ENCODE assay signal across 9 cellular contexts in the genomic region with DNA sequence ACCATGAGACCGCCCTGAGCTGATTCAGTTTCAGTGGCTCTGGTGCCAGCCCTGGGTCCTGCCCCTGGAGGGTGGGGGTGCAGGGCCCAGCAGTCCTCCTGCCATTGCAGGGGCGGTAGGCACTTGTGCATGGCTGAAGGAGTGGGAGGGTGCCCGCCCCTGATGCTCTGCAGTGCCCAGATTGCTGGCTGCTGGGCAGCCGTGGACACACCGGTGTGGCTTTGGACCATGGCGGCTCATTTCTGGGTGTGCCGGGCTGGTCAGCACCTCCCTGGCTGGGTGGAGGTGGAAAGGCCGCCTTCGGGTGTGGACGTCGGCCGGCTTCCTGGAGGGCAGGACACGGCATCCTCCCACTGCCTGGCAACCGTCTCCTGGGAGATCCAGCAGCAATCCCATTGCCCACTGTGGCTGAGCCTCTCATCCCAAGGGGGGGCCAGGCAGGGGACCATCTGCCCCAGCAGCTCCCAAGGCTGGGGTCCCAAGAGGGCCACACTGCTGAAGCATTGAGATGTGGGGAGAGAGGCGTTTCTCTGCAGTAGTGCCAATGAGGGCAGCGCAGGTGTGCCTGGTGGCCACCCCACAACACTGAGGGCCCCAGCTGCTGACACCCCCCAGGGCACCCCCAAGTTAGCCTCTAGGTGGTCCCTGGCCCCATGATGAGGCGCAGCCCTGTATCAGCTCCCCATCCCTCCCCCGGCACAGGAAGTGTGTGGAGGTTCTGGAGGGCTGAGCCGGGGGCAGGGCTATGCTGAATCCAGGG. TPM values are rescaled to one million over a fixed set of nuclear protein-coding genes. Genes with fewer than 3 reads are reported as not detected.
DNase-seq lines count a peak whose midpoint lies in the region; ATAC-seq and TF ChIP-seq lines count a peak whose summit lies in the region.
"Had no signal": no experiment of that assay in that cellular context is flagged by ENCODE, and none has a peak within 500 bp of the region (broad histone marks: within the 10 kb centered on the region; RNA-seq: fewer than 3 reads in every experiment).

No MANE protein-coding gene starts in this region.

- TF ChIP-seq EP300 in sigmoid colon (IDR thresholded peaks at IDR 0.05): no peak

- peaks cover 0 to 22% (median 14%) of the 10 kb centered on the region in 4 donors for H3K36me3 ChIP-seq in sigmoid colon

- no peak for DNase-seq in activated CD4-positive, alpha-beta T cell treated with anti-CD3 and anti-CD28 coated beads for 36 hours
- no peak for DNase-seq in activated CD4-positive, alpha-beta T cell treated with anti-CD3 and anti-CD28 coated beads, Interleukin-2, amount 50 U/mL, for 48 hours
- DNase-seq in activated naive CD4-positive, alpha-beta T cell treated with anti-CD3 and anti-CD28 coated beads, Interleukin-2, amount 50 U/mL, for 72 hours (ENCODE audit: low spot score in 2 of 2): no peak
- DNase-seq in sigmoid colon (peak; percentile 71), iPS-NIHi7 (ENCODE audit: extremely low spot score) (no peak)
- DNase-seq: foreskin fibroblast had no signal

- intact Hi-C loops in activated CD4-positive, alpha-beta T cell treated with anti-CD3 and anti-CD28 coated beads for 36 hours (cut with DNase I, micrococcal nuclease): no loop called here
- intact Hi-C loops in sigmoid colon (cut with DNase I): no loop called here

- CTCF ChIA-PET in activated CD4-positive, alpha-beta T cell treated with anti-CD3 and anti-CD28 coated beads for 36 hours (lab: Charles Lee): interaction anchor here (0.6 to 1.9 kb wide), 5 partner anchors 10 to 531 kb away, joined by 3 to 5 read pairs (median 3); no protein-coding TSS in a partner anchor

- no peaks in the 10 kb centered on the region for H3K27me3 Mint-ChIP-seq in activated CD4-positive, alpha-beta T cell treated with anti-CD3 and anti-CD28 coated beads for 36 hours

- peaks cover 0 to 42% (median 33%) of the 10 kb centered on the region in 4 donors for H3K4me1 ChIP-seq in sigmoid colon

- no peak overlapping the region for H3K4me3 ChIP-seq in sigmoid colon

- H3K27ac ChIP-seq in sigmoid colon: peak overlapping the region in 1 of 4 donors; percentile 8

- peaks cover 15% of the 10 kb centered on the region for H3K4me1 Mint-ChIP-seq in activated CD4-positive, alpha-beta T cell treated with anti-CD3 and anti-CD28 coated beads for 36 hours

- peak; percentile 63 for ATAC-seq in activated CD4-positive, alpha-beta T cell treated with anti-CD3 and anti-CD28 coated beads for 36 hours
- ATAC-seq in HG02943 (IDR thresholded peaks at IDR 0.05; ENCODE audit: low read depth, unreplicated experiment) (peak; percentile 31), HG03039 (IDR thresholded peaks at IDR 0.05; ENCODE audit: unreplicated experiment) (no peak), HG03565 (IDR thresholded peaks at IDR 0.05; ENCODE audit: unreplicated experiment) (no peak)
- peak; percentile 16 to 56 for ATAC-seq in activated naive CD4-positive, alpha-beta T cell treated with anti-CD3 and anti-CD28 coated beads, Interleukin-2, amount 50 U/mL, for 72 hours

- no peaks in the 10 kb centered on the region for H3K9me3 ChIP-seq in sigmoid colon

- no peak for TF ChIP-seq CTCF in sigmoid colon (IDR thresholded peaks at IDR 0.05)

- H3K27ac Mint-ChIP-seq in activated CD4-positive, alpha-beta T cell treated with anti-CD3 and anti-CD28 coated beads for 36 hours: peak overlapping the region; percentile 58
- peak overlapping the region; percentile 38 to 65 for H3K27ac Mint-ChIP-seq in activated naive CD4-positive, alpha-beta T cell treated with anti-CD3 and anti-CD28 coated beads, Interleukin-2, amount 50 U/mL, for 72 hours

- no peaks in the 10 kb centered on the region for H3K36me3 Mint-ChIP-seq in activated CD4-positive, alpha-beta T cell treated with anti-CD3 and anti-CD28 coated beads for 36 hours (ENCODE audit: low read depth)
- H3K36me3 Mint-ChIP-seq in activated naive CD4-positive, alpha-beta T cell treated with anti-CD3 and anti-CD28 coated beads, Interleukin-2, amount 50 U/mL, for 72 hours: no peaks in the 10 kb centered on the region

- H3K27me3 ChIP-seq in sigmoid colon: no peaks in the 10 kb centered on the region

- POLR2A ChIA-PET in activated CD4-positive, alpha-beta T cell treated with anti-CD3 and anti-CD28 coated beads for 36 hours (lab: Charles Lee): no interaction called here

- H3K9me3 Mint-ChIP-seq in activated CD4-positive, alpha-beta T cell treated with anti-CD3 and anti-CD28 coated beads for 36 hours (ENCODE audit: low read depth): no peaks in the 10 kb centered on the region
- H3K9me3 Mint-ChIP-seq in activated naive CD4-positive, alpha-beta T cell treated with anti-CD3 and anti-CD28 coated beads, Interleukin-2, amount 50 U/mL, for 72 hours: no peaks in the 10 kb centered on the region

- peak overlapping the region; percentile 21 for H3K4me3 Mint-ChIP-seq in activated CD4-positive, alpha-beta T cell treated with anti-CD3 and anti-CD28 coated beads for 36 hours

- no peak for TF ChIP-seq POLR2A in sigmoid colon (IDR thresholded peaks at IDR 0.05)

- 63 to 65% methylated on average over 19 of the region's 19 CpGs for WGBS in sigmoid colon, 2 donors

RNA-seq across cellular contexts. Expression of gene TTYH3, which starts 12.9 kb away (rescaled TPM):
- total RNA-seq in activated CD4-positive, alpha-beta T cell treated with anti-CD3 and anti-CD28 coated beads for 36 hours: 10 to 100 TPM; 18.7 to 20.2 TPM
- total RNA-seq in activated naive CD4-positive, alpha-beta T cell treated with anti-CD3 and anti-CD28 coated beads, Interleukin-2, amount 50 U/mL, for 72 hours: 10 to 100 TPM; 23.8 to 28.3 TPM
- 10 to 100 TPM; 10.2 to 19.4 (median 13.0) TPM for total RNA-seq in sigmoid colon
- 10 to 100 TPM in 2 of 3 donors, 1 to 10 TPM in 1; 5.4 to 41.7 (median 21.3) TPM for polyA plus RNA-seq in sigmoid colon

RNA-seq across cellular contexts. Expression of gene AMZ1, which starts 43.3 kb away (rescaled TPM):
- total RNA-seq in activated CD4-positive, alpha-beta T cell treated with anti-CD3 and anti-CD28 coated beads for 36 hours: under 1 TPM; 0.14 TPM
- total RNA-seq in activated naive CD4-positive, alpha-beta T cell treated with anti-CD3 and anti-CD28 coated beads, Interleukin-2, amount 50 U/mL, for 72 hours: under 1 TPM; 0.06 to 0.14 TPM
- 1 to 10 TPM in 1 of 4 donors, under 1 TPM in 1, not detected in 2; 0.41 to 1.4 TPM for total RNA-seq in sigmoid colon
- under 1 TPM in 2 of 3 donors, not detected in 1; under 0.01 to 0.16 TPM for polyA plus RNA-seq in sigmoid colon

Comparison
In these comparisons a context has a peak if more than half of its experiments do, and no peak if none do; other contexts are left out.
1. ATAC-seq: peak in activated CD4-positive, alpha-beta T cell treated with anti-CD3 and anti-CD28 coated beads for 36 hours (single experiment), HG02943 (single experiment) and activated naive CD4-positive, alpha-beta T cell treated with anti-CD3 and anti-CD28 coated beads, Interleukin-2, amount 50 U/mL, for 72 hours (2 of 2); none in HG03039 (single experiment) and HG03565 (single experiment).